8 cellular contexts compared by ENCODE assay signal in the genomic region with DNA sequence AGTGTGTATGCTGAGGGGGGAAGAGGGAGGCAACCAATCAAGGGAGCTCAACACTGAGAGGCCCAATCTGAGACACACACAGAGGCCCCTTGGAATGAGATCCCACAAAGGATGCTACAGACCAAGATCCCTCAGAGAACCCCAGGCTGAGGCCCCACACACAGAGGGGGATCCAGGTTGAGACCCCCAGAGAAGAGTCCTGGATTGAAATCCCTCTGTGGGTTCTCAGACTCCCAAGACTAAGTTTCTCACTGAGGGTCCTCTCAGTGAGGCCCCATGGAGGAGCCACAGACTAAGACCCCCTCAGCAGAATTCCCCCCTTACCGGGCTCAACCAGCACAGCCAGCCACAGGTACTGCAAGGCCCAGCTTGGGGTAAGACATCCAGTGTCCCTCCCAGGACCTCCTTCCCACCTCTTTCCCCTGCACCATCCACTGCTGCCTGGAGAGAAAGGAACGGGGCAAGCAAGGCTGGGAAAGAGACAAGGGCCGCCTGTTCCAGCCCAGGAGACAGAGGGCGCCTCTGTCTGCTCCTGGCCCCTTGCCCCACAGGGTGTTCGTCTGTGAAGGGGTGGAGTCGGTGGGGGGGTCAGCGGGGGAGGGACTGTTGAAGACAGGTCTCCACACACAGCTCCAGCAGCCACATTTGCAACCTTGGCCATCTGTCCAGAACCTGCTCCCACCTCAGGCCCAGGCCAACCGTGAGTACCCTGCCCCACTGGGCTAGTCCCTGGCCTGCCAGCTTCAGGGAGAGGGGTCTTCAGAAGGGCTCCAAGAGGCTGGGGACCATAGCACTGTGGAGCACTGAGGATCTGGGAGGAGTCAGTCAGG. TPM values are rescaled to one million over a fixed set of nuclear protein-coding genes. Genes with fewer than 3 reads are reported as not detected.
DNase-seq lines count a peak whose midpoint lies in the region; ATAC-seq and TF ChIP-seq lines count a peak whose summit lies in the region.

A gene (plus strand): TSS at position 638 of the 830 bp plus-strand sequence. CDS start 2,088 bp downstream, outside the sequence.

- TF ChIP-seq CTCF in choroid plexus epithelial cell (conservative IDR thresholded peaks at IDR 0.05; ENCODE audit: low read depth, low read length) = no peak
- TF ChIP-seq CTCF in lower leg skin (IDR thresholded peaks at IDR 0.05) = no peak

- WGBS in lower leg skin, 2 donors = 52 to 61% methylated on average over 8 of the region's 8 CpGs

- intact Hi-C loops in lower leg skin (cut with DNase I; ENCODE audit: low total_unique reads) = loop anchor here (10.0 kb wide), 1 partner anchor 93 kb away; a partner anchor contains a TSS

- ATAC-seq in GM18519 (IDR thresholded peaks at IDR 0.05; ENCODE audit: low FRiP score, unreplicated experiment) = no peak

- H3K4me3 ChIP-seq in MG63 = peak within 1 kb of the TSS; percentile 56
- peak within 1 kb of the TSS; percentile 74 for H3K4me3 ChIP-seq in choroid plexus epithelial cell (ENCODE audit: low read depth, low read length)
- H3K4me3 ChIP-seq in lower leg skin (ENCODE audit: low read depth, poor library complexity, severe bottlenecking) = peak within 1 kb of the TSS; percentile 39

- peaks cover 32% of the 10 kb centered on the region for H3K36me3 ChIP-seq in MG63

- no peaks in the 10 kb centered on the region for H3K9me3 ChIP-seq in MG63

- peak; percentile 59 for DNase-seq in MG63
- DNase-seq in choroid plexus epithelial cell (ENCODE audit: low read depth) = no peak
- DNase-seq in lower leg skin (ENCODE audit: low spot score in 2 of 2) = peak in 1 of 2 donors; percentile 89
- no peak for DNase-seq in HK-2 (ENCODE audit: unreplicated experiment)
- no peak for DNase-seq in SW480 (ENCODE audit: low spot score)
- no peak for DNase-seq in activated naive CD4-positive, alpha-beta T cell (lab: John Stamatoyannopoulos, UW)

- TF ChIP-seq POLR2A in lower leg skin (IDR thresholded peaks at IDR 0.05) = no peak

- H3K27ac ChIP-seq in temporal lobe (ENCODE audit: low read depth, low read length) = peak within 1 kb of the TSS; percentile 97

- H3K27me3 ChIP-seq in MG63 = no peaks in the 10 kb centered on the region

RNA-seq across cellular contexts. Expression of the gene that starts here (rescaled TPM):
- 0.99 TPM in 1 of 2 replicates, not detected in the other for total RNA-seq in MG63 (2014; rRNA removed; shearing (Covaris generic); ENCODE audit: low replicate concordance)
- total RNA-seq in lower leg skin = 10 to 100 TPM in 3 of 4 donors, 1 to 10 TPM in 1; 8.7 to 33.5 (median 23.8) TPM
- 2.2 TPM for total RNA-seq in temporal lobe

Comparison
In these comparisons a context has a peak if more than half of its experiments do, and no peak if none do; other contexts are left out.
1. Peak in DNase-seq and H3K4me3 ChIP-seq in MG63; RNA of the gene not detected or under 1 TPM.